In genomic region chr20:14445310-14445709, GRCh38 we compare ENCODE assay signal across 15 cellular contexts.
A peak's percentile ranks its signal among the peaks of the same experiment; 100 is the strongest.
DNase-seq lines count a peak whose midpoint lies in the region; ATAC-seq, FAIRE-seq and TF ChIP-seq lines count a peak whose summit lies in the region.
"Had no signal": no experiment of that assay in that cellular context is flagged by ENCODE, and none has a peak within 500 bp of the region (broad histone marks: within the 10 kb centered on the region; RNA-seq: fewer than 3 reads in every experiment).

No MANE protein-coding gene starts in this region.

- no peak overlapping the region for H2AFZ ChIP-seq in keratinocyte (ENCODE audit: control insufficient read depth, low read length)

- H3K36me3 ChIP-seq in brain microvascular endothelial cell (replicated peaks) = no peaks in the 10 kb centered on the region
- H3K36me3 ChIP-seq in keratinocyte (ENCODE audit: control insufficient read depth in 2 of 2, extremely low read depth in 1 of 2, insufficient read depth in 2 of 2, low read length in 2 of 2) = no peaks in the 10 kb centered on the region
- H3K36me3 ChIP-seq in mesendoderm (ENCODE audit: control insufficient read depth, insufficient read depth, low read length) = no peaks in the 10 kb centered on the region

- H4K8ac ChIP-seq in mesendoderm (ENCODE audit: low read depth, low read length) = no peak overlapping the region

- no peak overlapping the region for H3K4me2 ChIP-seq in keratinocyte (ENCODE audit: control insufficient read depth, extremely low read depth, insufficient read depth, low read depth, low read length)
- no peak overlapping the region for H3K4me2 ChIP-seq in mesendoderm (ENCODE audit: low read length)

- H4K20me1 ChIP-seq in keratinocyte (ENCODE audit: control insufficient read depth, extremely low read depth, insufficient read depth, low read length) = no peaks in the 10 kb centered on the region

- DNase-seq in AG08395 (ENCODE audit: low spot score) (peak; percentile 54), HFF-Myc (ENCODE audit: extremely low read depth, low read depth) (peak; percentile 35), brain microvascular endothelial cell (peak; percentile 7), keratinocyte (ENCODE audit: low read depth, low spot score) (peak; percentile 36), germinal center (ENCODE audit: low spot score) (no peak), mesendoderm (no peak)
- no peak for DNase-seq in stimulated activated CD4-positive, alpha-beta T cell treated with anti-CD3 and anti-CD28 coated beads, Interleukin-15, amount 100 ng/mL, for 24 hours
- DNase-seq: activated CD4-positive, alpha-beta memory T cell treated with anti-CD3 and anti-CD28 coated beads, Interleukin-2, amount 10 ng/mL, durations not matched to agents 7 days and 5 days; activated naive CD8-positive, alpha-beta T cell treated with anti-CD3 and anti-CD28 coated beads, Interleukin-2, amount 50 U/mL, for 24 hours; left ventricle myocardium superior; natural killer cell; NCI-H345 had no signal

- H3K4ac ChIP-seq in mesendoderm (ENCODE audit: low read depth, low read length) = no peak overlapping the region

- peak; percentile 80 for FAIRE-seq in keratinocyte (lab: Jason Lieb, UNC)
- FAIRE-seq: K562, TTC549 had no signal

- in situ Hi-C loops in brain microvascular endothelial cell (cut with HindIII; ENCODE audit: low pct_ligation_motif_present, low sequenced_read_pairs) = no loop called here

- H3K56ac ChIP-seq in mesendoderm (ENCODE audit: low read length) = no peak overlapping the region

- H3K27ac ChIP-seq in brain microvascular endothelial cell (no peak overlapping the region), keratinocyte (ENCODE audit: control insufficient read depth, insufficient read depth, low read length) (peak overlapping the region; percentile 33), mesendoderm (ENCODE audit: low read depth, low read length) (no peak overlapping the region)

- dilution Hi-C loops in keratinocyte (cut with MboI; ENCODE audit: extremely low pct_ligation_motif_present, low sequenced_read_pairs) = no loop called here

- H2BK15ac ChIP-seq in mesendoderm (replicated peaks; ENCODE audit: low read depth) = no peak overlapping the region

- no peaks in the 10 kb centered on the region for H3K9me1 ChIP-seq in keratinocyte (ENCODE audit: control insufficient read depth, extremely low read depth, insufficient read depth, low read length)

- H2BK5ac ChIP-seq in mesendoderm (ENCODE audit: low read length) = no peak overlapping the region

- no peak for TF ChIP-seq CTCF in HFF-Myc (IDR thresholded peaks at IDR 0.05; ENCODE audit: low read depth, low read length, missing control alignments)
- no peak for TF ChIP-seq CTCF in brain microvascular endothelial cell (IDR thresholded peaks at IDR 0.05; ENCODE audit: low read depth, low read length, missing control alignments)
- no peak for TF ChIP-seq CTCF in keratinocyte (optimal IDR thresholded peaks at IDR 0.05 in 1 of 3, IDR thresholded peaks at IDR 0.05 in 1 of 3, conservative IDR thresholded peaks at IDR 0.05 in 1 of 3; ENCODE audit: extremely low read depth in 1 of 3, insufficient read depth in 2 of 3, low read length in 3 of 3)

- H3K4me3 ChIP-seq in HFF-Myc (replicated peaks; ENCODE audit: low read depth, low read length) (no peak overlapping the region), brain microvascular endothelial cell (ENCODE audit: low read depth, low read length) (no peak overlapping the region), keratinocyte (ENCODE audit: control insufficient read depth in 2 of 3, extremely low read depth in 1 of 3, insufficient read depth in 2 of 3, low read depth in 1 of 3, low read length in 3 of 3) (no peak overlapping the region), mesendoderm (ENCODE audit: low read length) (no peak overlapping the region)
- H3K4me3 ChIP-seq: K562 had no signal

- peaks cover 15% of the 10 kb centered on the region for H3K4me1 ChIP-seq in keratinocyte (ENCODE audit: control insufficient read depth, extremely low read depth, insufficient read depth, low read length)
- no peaks in the 10 kb centered on the region for H3K4me1 ChIP-seq in mesendoderm (ENCODE audit: control insufficient read depth, low read depth, low read length)

- no peak overlapping the region for H3K23ac ChIP-seq in mesendoderm (ENCODE audit: low read length)

- H2BK120ac ChIP-seq in mesendoderm (ENCODE audit: low read depth, low read length) = no peak overlapping the region

- H2AK5ac ChIP-seq in mesendoderm (ENCODE audit: low read length) = no peak overlapping the region

- H3K9me3 ChIP-seq in keratinocyte (ENCODE audit: control insufficient read depth, low read depth, low read length) = no peaks in the 10 kb centered on the region

- no peaks in the 10 kb centered on the region for H3K79me1 ChIP-seq in mesendoderm (ENCODE audit: low read length)

- ATAC-seq in HG02981 (IDR thresholded peaks at IDR 0.05; ENCODE audit: unreplicated experiment) = no peak
- ATAC-seq: activated naive CD8-positive, alpha-beta T cell treated with anti-CD3 and anti-CD28 coated beads, Interleukin-2, amount 50 U/mL, for 24 hours; K562; left ventricle myocardium superior; natural killer cell had no signal

- H3K27me3 ChIP-seq in brain microvascular endothelial cell (replicated peaks) = no peaks in the 10 kb centered on the region
- H3K27me3 ChIP-seq in keratinocyte (ENCODE audit: control insufficient read depth, extremely low read depth, insufficient read depth, low read length) = no peaks in the 10 kb centered on the region
- H3K27me3 ChIP-seq in mesendoderm (ENCODE audit: insufficient read depth, low read length, poor library complexity) = no peaks in the 10 kb centered on the region

- H3K9ac ChIP-seq in keratinocyte (ENCODE audit: control insufficient read depth, extremely low read depth, insufficient read depth, low read length) (no peak overlapping the region), mesendoderm (ENCODE audit: low read length) (no peak overlapping the region)

- H3K79me2 ChIP-seq in keratinocyte (ENCODE audit: control insufficient read depth, insufficient read depth, low read length) (no peaks in the 10 kb centered on the region), mesendoderm (ENCODE audit: control insufficient read depth, insufficient read depth, low read length) (no peaks in the 10 kb centered on the region)

- H4K5ac ChIP-seq in mesendoderm (ENCODE audit: low read length) = no peak overlapping the region

- H3K18ac ChIP-seq in mesendoderm (ENCODE audit: low read length) = no peak overlapping the region

Comparison
In these comparisons a context has a peak if more than half of its experiments do, and no peak if none do; other contexts are left out.
1. DNase-seq: peak in AG08395 (single experiment), HFF-Myc (single experiment), brain microvascular endothelial cell (single experiment) and keratinocyte (single experiment); none in stimulated activated CD4-positive, alpha-beta T cell treated with anti-CD3 and anti-CD28 coated beads, Interleukin-15, amount 100 ng/mL, for 24 hours (single experiment), germinal center (single experiment) and mesendoderm (single experiment).